In genomic region chr12:54830199-54830598, GRCh38 we compare ENCODE assay signal across 20 cellular contexts. TPM values are rescaled to one million over a fixed set of nuclear protein-coding genes. Genes with fewer than 3 reads are reported as not detected.
A peak's percentile ranks its signal among the peaks of the same experiment; 100 is the strongest.
DNase-seq lines count a peak whose midpoint lies in the region; ATAC-seq and TF ChIP-seq lines count a peak whose summit lies in the region.
"Had no signal": no experiment of that assay in that cellular context is flagged by ENCODE, and none has a peak within 500 bp of the region (broad histone marks: within the 10 kb centered on the region; RNA-seq: fewer than 3 reads in every experiment).

No MANE protein-coding gene starts in this region.

- no peak for DNase-seq in GM23338 (ENCODE audit: low spot score)
- DNase-seq in inferior parietal cortex (ENCODE audit: extremely low spot score), result peak; percentile 63
- peak; percentile 61 for DNase-seq in superior temporal gyrus (ENCODE audit: extremely low spot score)
- DNase-seq in cerebellum (ENCODE audit: low spot score), result no peak
- DNase-seq in foreskin melanocyte, result no peak
- DNase-seq in NCI-H1436 (lab: John Stamatoyannopoulos, UW), result no peak
- DNase-seq: 8988T; Calu3; CD8-positive, alpha-beta T cell; DMS79 treated with DMSO at 0.1 percent for 48 hours; GF-D8 had no signal

- no peaks in the 10 kb centered on the region for H3F3A ChIP-seq in GM23338 (replicated peaks; ENCODE audit: low read depth)

- no peaks in the 10 kb centered on the region for H3K9me2 ChIP-seq in GM23338 (ENCODE audit: insufficient read depth)

- H3K4me3 ChIP-seq in GM23338, result no peak overlapping the region
- H3K4me3 ChIP-seq: BLaER1, HAP-1 had no signal

- H3K4me2 ChIP-seq in GM23338, result no peak overlapping the region
- H3K4me2 ChIP-seq: BLaER1 had no signal

- no peak overlapping the region for H3K27ac Mint-ChIP-seq in GM23338
- H3K27ac Mint-ChIP-seq: CD8-positive, alpha-beta T cell had no signal

- peaks cover 2% of the 10 kb centered on the region for H3K27me3 Mint-ChIP-seq in GM23338 (ENCODE audit: insufficient read depth, low read depth, poor library complexity)

- H3K9me3 Mint-ChIP-seq in GM23338, result no peaks in the 10 kb centered on the region
- H3K9me3 Mint-ChIP-seq: CD8-positive, alpha-beta T cell had no signal

- peak overlapping the region; percentile 53; the same call in 1 of the 2 replicates for H2AFZ ChIP-seq in GM23338

- no peaks in the 10 kb centered on the region for H3K4me1 ChIP-seq in GM23338 (ENCODE audit: insufficient read depth)
- H3K4me1 ChIP-seq: BLaER1, HAP-1 had no signal

- H3K4me3 Mint-ChIP-seq in GM23338, result no peak overlapping the region
- H3K4me3 Mint-ChIP-seq: CD8-positive, alpha-beta T cell had no signal

- H3K4me1 Mint-ChIP-seq in GM23338, result peaks cover 4% of the 10 kb centered on the region; the same call in 1 of the 3 replicates

- no peaks in the 10 kb centered on the region for H3K79me2 ChIP-seq in GM23338 (replicated peaks; ENCODE audit: insufficient read depth)

- no peaks in the 10 kb centered on the region for H3K36me3 ChIP-seq in GM23338 (ENCODE audit: insufficient read depth)
- H3K36me3 ChIP-seq: BLaER1, HAP-1 had no signal

- no peaks in the 10 kb centered on the region for H4K20me1 ChIP-seq in GM23338 (replicated peaks; ENCODE audit: insufficient read depth)
- H4K20me1 ChIP-seq: BLaER1 had no signal

- H3K36me3 Mint-ChIP-seq in GM23338 (ENCODE audit: low read depth), result no peaks in the 10 kb centered on the region
- H3K36me3 Mint-ChIP-seq: CD8-positive, alpha-beta T cell had no signal

- H3K27ac ChIP-seq in GM23338 (ENCODE audit: low read depth) (no peak overlapping the region), angular gyrus (ENCODE audit: low read depth, low read length) (peak overlapping the region; percentile 74)
- H3K27ac ChIP-seq: BLaER1, HL-60 had no signal

- no peaks in the 10 kb centered on the region for H3K27me3 ChIP-seq in GM23338 (ENCODE audit: insufficient read depth)
- H3K27me3 ChIP-seq: BLaER1 had no signal

- no peak for TF ChIP-seq CTCF in GM23338 (conservative IDR thresholded peaks at IDR 0.05; ENCODE audit: low read depth in 2 of 2)

- ATAC-seq in GM23338 (no peak), GM18870 (IDR thresholded peaks at IDR 0.05; ENCODE audit: unreplicated experiment) (no peak)
- ATAC-seq: CD8-positive, alpha-beta T cell had no signal

TF ChIP-seq in GM23338, 12 proteins besides CTCF, POLR2A, EP300 and RAD21 (continues in another document):
- TF ChIP-seq REST (IDR thresholded peaks at IDR 0.05; ENCODE audit: unreplicated experiment), result no peak
- no peak for TF ChIP-seq ZNF462 (CRISPR knock-in tag; IDR thresholded peaks at IDR 0.05)
- TF ChIP-seq STAT1 (IDR thresholded peaks at IDR 0.05; ENCODE audit: unreplicated experiment), result no peak
- TF ChIP-seq ZNF331 (CRISPR knock-in tag; IDR thresholded peaks at IDR 0.05; ENCODE audit: low read depth), result no peak
- no peak for TF ChIP-seq CREB1 (CRISPR knock-in tag; IDR thresholded peaks at IDR 0.05; ENCODE audit: low read depth)
- no peak for TF ChIP-seq ETS1 (IDR thresholded peaks at IDR 0.05)
- TF ChIP-seq EZH2 (IDR thresholded peaks at IDR 0.05; ENCODE audit: low read depth, unreplicated experiment), result no peak
- no peak for TF ChIP-seq ZNF114 (CRISPR knock-in tag; IDR thresholded peaks at IDR 0.05)
- no peak for TF ChIP-seq NANOG (IDR thresholded peaks at IDR 0.05; ENCODE audit: borderline replicate concordance)
- no peak for TF ChIP-seq EZH2phosphoT487 (IDR thresholded peaks at IDR 0.05; ENCODE audit: unreplicated experiment)
- TF ChIP-seq JUNB (IDR thresholded peaks at IDR 0.05; ENCODE audit: unreplicated experiment), result no peak

RNA-seq across cellular contexts. Expression of gene MUCL1, which starts 24.1 kb away (rescaled TPM):
- not detected in 2 replicates for total RNA-seq in GM23338 (2014; rRNA removed; shearing (Covaris generic))
- polyA plus RNA-seq in GM23338 (2016; fragmentation: Nextera tagmentation; extraction: Ambion mirVana), result not detected in 2 replicates
- total RNA-seq in cerebellum, result not detected
- total RNA-seq: A673; Calu3; CD8-positive, alpha-beta T cell; H4; HT1080 had no signal
- polyA plus RNA-seq: AG04450 had no signal

Comparison
In these comparisons a context has a peak if more than half of its experiments do, and no peak if none do; other contexts are left out.
1. DNase-seq: peak in inferior parietal cortex (single experiment) and superior temporal gyrus (single experiment); none in GM23338 (single experiment), cerebellum (single experiment), foreskin melanocyte (single experiment) and NCI-H1436 (single experiment).